Comparison of ENCODE assay signal across 9 cellular contexts in the genomic region with DNA sequence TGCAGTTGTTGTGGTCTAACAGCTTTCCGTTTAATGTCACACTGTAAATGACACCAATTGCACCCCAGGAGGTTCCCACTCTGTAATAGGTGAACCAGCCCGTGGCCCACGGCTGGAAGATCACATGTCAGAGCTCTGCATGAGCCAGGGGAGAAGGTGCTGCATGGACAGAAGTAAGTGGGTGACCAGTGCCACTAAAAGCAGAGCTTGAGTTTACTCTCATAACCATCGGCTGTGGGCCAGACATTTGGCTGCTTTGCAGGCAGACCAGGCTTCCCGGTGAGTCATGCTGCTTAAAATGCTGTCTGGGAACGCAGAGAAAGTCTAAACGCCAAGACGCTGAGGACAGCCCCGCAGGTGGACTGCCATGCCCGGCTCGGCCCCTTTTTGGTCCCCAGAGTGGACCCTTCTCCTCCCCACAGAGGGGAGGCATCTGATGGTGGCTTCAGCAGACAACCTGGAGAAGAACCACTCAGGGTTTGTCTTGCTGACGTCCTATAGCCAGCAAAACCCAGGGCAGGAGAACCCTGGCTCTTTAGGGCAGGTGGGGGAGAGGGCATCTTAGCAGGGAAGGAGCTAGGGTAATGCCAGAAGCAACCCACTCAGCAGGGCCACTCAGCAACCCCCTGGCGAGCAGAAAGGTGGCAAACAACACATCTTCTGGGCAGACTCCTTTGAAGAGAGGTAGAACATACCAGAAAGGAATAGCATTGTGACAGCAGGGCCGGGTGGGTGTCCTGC. TPM values are rescaled to one million over a fixed set of nuclear protein-coding genes. Genes with fewer than 3 reads are reported as not detected.
A peak's percentile ranks its signal among the peaks of the same experiment; 100 is the strongest.
DNase-seq lines count a peak whose midpoint lies in the region; ATAC-seq lines count a peak whose summit lies in the region.
"Had no signal": no experiment of that assay in that cellular context is flagged by ENCODE, and none has a peak within 500 bp of the region (broad histone marks: within the 10 kb centered on the region; RNA-seq: fewer than 3 reads in every experiment).

No MANE protein-coding gene starts in this region.

- H3K79me2 ChIP-seq in trophoblast cell (ENCODE audit: control insufficient read depth, insufficient read depth, low read length, poor library complexity): no peaks in the 10 kb centered on the region

- no CpG with 5 or more reads among the region's 14 CpGs for WGBS in trophoblast cell (ENCODE audit: extremely low coverage, insufficient coverage, insufficient read length)

- H2AFZ ChIP-seq in trophoblast cell (ENCODE audit: insufficient read depth, low read length, poor library complexity): no peak overlapping the region

- H2BK5ac ChIP-seq in trophoblast cell (ENCODE audit: low read depth, low read length, poor library complexity): peak overlapping the region; percentile 68

- peak overlapping the region; percentile 67 for H2AK5ac ChIP-seq in trophoblast cell (ENCODE audit: low read length)

- H3K4me3 ChIP-seq in trophoblast cell (ENCODE audit: low read depth, low read length): no peak overlapping the region

- H2BK120ac ChIP-seq in trophoblast cell (ENCODE audit: insufficient read depth, low read length, poor library complexity): peak overlapping the region; percentile 61

- H3K79me1 ChIP-seq in trophoblast cell (ENCODE audit: low read length): peaks cover 9% of the 10 kb centered on the region

- peak overlapping the region; percentile 88 for H3K27ac ChIP-seq in trophoblast cell (ENCODE audit: low read depth, low read length)

- H4K8ac ChIP-seq in trophoblast cell (ENCODE audit: low read depth, low read length): peak overlapping the region; percentile 65

- H3K18ac ChIP-seq in trophoblast cell (ENCODE audit: low read length): peak overlapping the region; percentile 78

- no peak overlapping the region for H4K12ac ChIP-seq in trophoblast cell (ENCODE audit: low read depth, low read length)

- no peaks in the 10 kb centered on the region for H3K27me3 ChIP-seq in trophoblast cell (ENCODE audit: insufficient read depth, low read length)

- no peak overlapping the region for H3K23ac ChIP-seq in trophoblast cell (ENCODE audit: low read length)

- peaks cover 7 to 14% of the 10 kb centered on the region in 2 experiments for H3K4me1 ChIP-seq in trophoblast cell (ENCODE audit: control insufficient read depth in 1 of 2, insufficient read depth in 2 of 2, low read length in 2 of 2)

- no peak for ATAC-seq in HG03097 (IDR thresholded peaks at IDR 0.05; ENCODE audit: low FRiP score, unreplicated experiment)

- H3K36me3 ChIP-seq in trophoblast cell (ENCODE audit: control insufficient read depth in 1 of 2, insufficient read depth in 2 of 2, low read length in 2 of 2): peaks cover 34 to 40% of the 10 kb centered on the region in 2 experiments

- no peak overlapping the region for H3K4ac ChIP-seq in trophoblast cell (ENCODE audit: low read depth, low read length)

- DNase-seq in AG20443 (ENCODE audit: low spot score) (peak; percentile 88), T1000 (lab: John Stamatoyannopoulos, UW) (peak; percentile 16), fibroblast of the conjunctiva (ENCODE audit: low read depth) (peak; percentile 34), trophoblast cell (peak; percentile 78 to 87), NCI-H510A (lab: John Stamatoyannopoulos, UW) (no peak), NCI-H82 (lab: John Stamatoyannopoulos, UW) (no peak), NCI-H1092 (lab: John Stamatoyannopoulos, UW) (no peak)
- DNase-seq: CD4-positive, CD25-positive, alpha-beta regulatory T cell had no signal

- H3K14ac ChIP-seq in trophoblast cell (ENCODE audit: low read length): peak overlapping the region; percentile 47

- no peak overlapping the region for H3K9ac ChIP-seq in trophoblast cell (ENCODE audit: low read length)

- H3K4me2 ChIP-seq in trophoblast cell (ENCODE audit: low read length): peak overlapping the region; percentile 33

- H3K9me3 ChIP-seq in trophoblast cell (ENCODE audit: insufficient read depth, low read depth, low read length): no peaks in the 10 kb centered on the region

- H2BK12ac ChIP-seq in trophoblast cell (ENCODE audit: low read length): peak overlapping the region; percentile 56

- H4K91ac ChIP-seq in trophoblast cell (ENCODE audit: low read depth, low read length): peak overlapping the region; percentile 73

RNA-seq across cellular contexts. Expression of gene KIAA2013, which starts 7.3 kb away (rescaled TPM):
- polyA plus RNA-seq in trophoblast cell (2013): 29.2 and 29.9 TPM in 2 replicates

RNA-seq across cellular contexts. Expression of gene PLOD1, which starts 15.6 kb away (rescaled TPM):
- 109 and 118 TPM in 2 replicates for polyA plus RNA-seq in trophoblast cell (2013)

Comparison
In these comparisons a context has a peak if more than half of its experiments do, and no peak if none do; other contexts are left out.
1. DNase-seq: peak in AG20443 (single experiment), T1000 (single experiment), fibroblast of the conjunctiva (single experiment) and trophoblast cell (2 of 2); none in NCI-H510A (single experiment), NCI-H82 (single experiment) and NCI-H1092 (single experiment).